In genomic region chr2:135052997-135053474, GRCh38 we compare ENCODE assay signal across 8 cellular contexts. TPM values are rescaled to one million over a fixed set of nuclear protein-coding genes. Genes with fewer than 3 reads are reported as not detected.
A peak's percentile ranks its signal among the peaks of the same experiment; 100 is the strongest.
DNase-seq lines count a peak whose midpoint lies in the region; ATAC-seq and TF ChIP-seq lines count a peak whose summit lies in the region.

No MANE protein-coding gene starts in this region.

- intact Hi-C loops in Caco-2 (cut with micrococcal nuclease; ENCODE audit: unreplicated experiment) = loop anchor here (2.0 kb wide), 1 partner anchor 38 kb away; no protein-coding TSS in a partner anchor
- intact Hi-C loops in adrenal gland (cut with DNase I) = no loop called here
- intact Hi-C loops in left colon (cut with DNase I, micrococcal nuclease) = no loop called here

- H3K9me3 Mint-ChIP-seq in Caco-2 (ENCODE audit: unreplicated experiment) = no peaks in the 10 kb centered on the region

- BruUV-seq in Caco-2 (replicated peaks; lab: Mats Ljungman, UMichigan) = no TSS peak

- CTCF ChIA-PET in Caco-2 (lab: Charles Lee) = no interaction called here

- TF ChIP-seq POLR2A in adrenal gland (IDR thresholded peaks at IDR 0.05) = no peak

- H3K27me3 ChIP-seq in Caco-2 (replicated peaks; ENCODE audit: control insufficient read depth, insufficient read depth, low read length) (no peaks in the 10 kb centered on the region), adrenal gland (no peaks in the 10 kb centered on the region)

- peak overlapping the region; percentile 72 for H3K4me3 ChIP-seq in Caco-2 (ENCODE audit: low read depth, low read length)
- H3K4me3 ChIP-seq in adrenal gland = peak overlapping the region in 3 of 4 donors; percentile 75 to 91 (median 86)

- peak overlapping the region; percentile 99 for H3K4me3 Mint-ChIP-seq in Caco-2 (ENCODE audit: unreplicated experiment)

- no peaks in the 10 kb centered on the region for H3K27me3 Mint-ChIP-seq in Caco-2 (ENCODE audit: insufficient read depth, unreplicated experiment)

- H3K4me1 Mint-ChIP-seq in Caco-2 (ENCODE audit: low read depth, unreplicated experiment) = peaks cover 22% of the 10 kb centered on the region

- DNase-seq in Caco-2 = peak in 1 of 2 experiments; percentile 16
- DNase-seq in M059J (ENCODE audit: low read depth) = peak; percentile 13
- peak in 1 of 7 donors; percentile 2 for DNase-seq in adrenal gland
- peak in 1 of 2 donors; percentile 25 for DNase-seq in left colon
- peak; percentile 12 for DNase-seq in stimulated activated CD8-positive, alpha-beta memory T cell treated with anti-CD3 and anti-CD28 coated beads, Interleukin-12 subunit alpha, Interleukin-12 subunit beta, amount 100 ng/mL, for 24 hours (ENCODE audit: extremely low read depth)
- no peak for DNase-seq in cerebellar nuclear complex (lab: John Stamatoyannopoulos, UW)
- DNase-seq in NCI-H446 (lab: John Stamatoyannopoulos, UW) = no peak

- H3K27ac Mint-ChIP-seq in Caco-2 (ENCODE audit: unreplicated experiment) = peak overlapping the region; percentile 100

- H3K9me3 ChIP-seq in Caco-2 = no peaks in the 10 kb centered on the region
- H3K9me3 ChIP-seq in adrenal gland (replicated peaks in 1 of 3) = no peaks in the 10 kb centered on the region

- WGBS in adrenal gland, 4 donors = 15 to 20% (median 16%) methylated on average over 15 of the region's 15 CpGs

- no peak for TF ChIP-seq CTCF in Caco-2 (IDR thresholded peaks at IDR 0.05; ENCODE audit: insufficient read depth in 1 of 2, low read depth in 1 of 2, low read length in 1 of 2, severe bottlenecking in 1 of 2, unreplicated experiment in 1 of 2)
- TF ChIP-seq CTCF in adrenal gland (IDR thresholded peaks at IDR 0.05) = no peak

- peaks cover 25% of the 10 kb centered on the region for H3K36me3 Mint-ChIP-seq in Caco-2 (ENCODE audit: insufficient read depth, unreplicated experiment)

- POLR2A ChIA-PET in Caco-2 (lab: Charles Lee) = no interaction called here

- peak overlapping the region in 3 of 5 donors; percentile 87 to 96 (median 93) for H3K27ac ChIP-seq in adrenal gland

- no peaks in the 10 kb centered on the region; the same call in 1 of the 2 replicates for H3K36me3 ChIP-seq in Caco-2 (ENCODE audit: control insufficient read depth, insufficient read depth, low read length)
- H3K36me3 ChIP-seq in adrenal gland (replicated peaks in 1 of 2) = no peaks in the 10 kb centered on the region

- H3K4me1 ChIP-seq in Caco-2 (peaks cover 5% of the 10 kb centered on the region; the same call in 1 of the 2 replicates), adrenal gland (replicated peaks in 1 of 2) (peaks cover 17 to 36% of the 10 kb centered on the region in 2 donors)

- ATAC-seq in GM21723 (IDR thresholded peaks at IDR 0.05; ENCODE audit: unreplicated experiment) (peak; percentile 45), left colon (peak; percentile 14)

RNA-seq across cellular contexts. Expression of gene RAB3GAP1, which starts 0.9 kb away (rescaled TPM):
- total RNA-seq in Caco-2 (2022) = 41.5 and 43.1 TPM in 2 replicates
- 31.1 and 62.7 TPM in 2 replicates for total RNA-seq in M059J (2014; rRNA removed; shearing (Covaris generic))
- 10 to 100 TPM; 29.0 to 48.5 (median 33.8) TPM for total RNA-seq in adrenal gland
- polyA plus RNA-seq in adrenal gland = 10 to 100 TPM; 12.9 to 39.7 (median 14.4) TPM
- 10 to 100 TPM; 41.1 to 42.9 TPM for total RNA-seq in left colon

RNA-seq across cellular contexts. Expression of gene MAP3K19, which starts 5.8 kb away (rescaled TPM):
- total RNA-seq in Caco-2 (2022) (not detected in 2 replicates), adrenal gland (not detected), left colon (not detected)
- total RNA-seq in M059J (2014; rRNA removed; shearing (Covaris generic)) = not detected in 2 replicates
- polyA plus RNA-seq in adrenal gland = not detected

Comparison
In these comparisons a context has a peak if more than half of its experiments do, and no peak if none do; other contexts are left out.
1. DNase-seq: peak in M059J (single experiment) and stimulated activated CD8-positive, alpha-beta memory T cell treated with anti-CD3 and anti-CD28 coated beads, Interleukin-12 subunit alpha, Interleukin-12 subunit beta, amount 100 ng/mL, for 24 hours (single experiment); none in cerebellar nuclear complex (0 of 2) and NCI-H446 (0 of 2).